In genomic region chr17:55347341-55347740, GRCh38 we compare ENCODE assay signal across 23 cellular contexts.
"Had no signal": no experiment of that assay in that cellular context is flagged by ENCODE, and none has a peak within 500 bp of the region (broad histone marks: within the 10 kb centered on the region; RNA-seq: fewer than 3 reads in every experiment).

No MANE protein-coding gene starts in this region.

- H3K27ac ChIP-seq: brain microvascular endothelial cell, heart left ventricle, right lobe of liver, skin epidermis, thyroid gland, upper lobe of left lung, vagina, VCaP had no signal

- ATAC-seq: heart left ventricle; naive thymus-derived CD4-positive, alpha-beta T cell; right lobe of liver; stimulated activated memory B cell treated with anti-CD40 and anti-IgM and Interleukin-4, amounts not matched to agents 10 μg/mL and 1 μg/mL and 100 μg/mL, for 72 hours; stimulated activated naive CD8-positive, alpha-beta T cell treated with anti-CD3 and anti-CD28 coated beads, Interleukin-15, amount 100 ng/mL, for 72 hours had no signal

- DNase-seq: activated CD4-positive, alpha-beta T cell treated with anti-CD3 and anti-CD28 coated beads for 4 hours; activated CD4-positive, alpha-beta T cell treated with anti-CD3 and anti-CD28 coated beads, Interleukin-2, amount 50 U/mL, for 4 hours; activated effector memory CD4-positive, alpha-beta T cell treated with anti-CD3 and anti-CD28 coated beads, Interleukin-2, amount 50 U/mL, for 16 hours; activated naive CD4-positive, alpha-beta T cell treated with anti-CD3 and anti-CD28 coated beads for 36 hours; amniotic stem cell; brain microvascular endothelial cell; effector CD8-positive, alpha-beta T cell; heart left ventricle; immature natural killer cell; naive thymus-derived CD4-positive, alpha-beta T cell; right lobe of liver; stimulated activated CD4-positive, alpha-beta T cell treated with anti-CD3 and anti-CD28 coated beads, Interleukin-12 subunit alpha, Interleukin-12 subunit beta, amount 100 ng/mL, for 4 hours; stimulated activated CD4-positive, alpha-beta T cell treated with anti-CD3 and anti-CD28 coated beads, Interleukin-4, amount 100 ng/mL, for 1 hour; stimulated activated naive CD8-positive, alpha-beta T cell treated with anti-CD3 and anti-CD28 coated beads, Interleukin-15, amount 100 ng/mL, for 72 hours; substantia nigra; thyroid gland; upper lobe of left lung had no signal

- H3K9me3 ChIP-seq: right lobe of liver, thyroid gland, upper lobe of left lung, vagina had no signal

- H3K36me3 Mint-ChIP-seq: immature natural killer cell; stimulated activated memory B cell treated with anti-CD40 and anti-IgM and Interleukin-4, amounts not matched to agents 10 μg/mL and 1 μg/mL and 100 μg/mL, for 72 hours had no signal

- H3K36me3 ChIP-seq: brain microvascular endothelial cell, heart left ventricle, right lobe of liver, thyroid gland, upper lobe of left lung, vagina had no signal

- H3K27ac Mint-ChIP-seq: activated naive CD4-positive, alpha-beta T cell treated with anti-CD3 and anti-CD28 coated beads for 36 hours; dendritic cell treated with granulocyte-macrophage colony-stimulating factor and Interleukin-4, amounts not matched to agents 40 ng/mL and 50 ng/mL, for 4 days; immature natural killer cell; mesothelial cell of epicardium; stimulated activated memory B cell treated with anti-CD40 and anti-IgM and Interleukin-4, amounts not matched to agents 10 μg/mL and 1 μg/mL and 100 μg/mL, for 72 hours had no signal

- H3K27me3 ChIP-seq: brain microvascular endothelial cell, heart left ventricle, right lobe of liver, thyroid gland, upper lobe of left lung, vagina had no signal

- H3K9me3 Mint-ChIP-seq: activated naive CD4-positive, alpha-beta T cell treated with anti-CD3 and anti-CD28 coated beads for 36 hours; dendritic cell treated with granulocyte-macrophage colony-stimulating factor and Interleukin-4, amounts not matched to agents 40 ng/mL and 50 ng/mL, for 4 days had no signal

- H3K4me3 Mint-ChIP-seq: activated naive CD4-positive, alpha-beta T cell treated with anti-CD3 and anti-CD28 coated beads for 36 hours; dendritic cell treated with granulocyte-macrophage colony-stimulating factor and Interleukin-4, amounts not matched to agents 40 ng/mL and 50 ng/mL, for 4 days; immature natural killer cell; mesothelial cell of epicardium; naive thymus-derived CD4-positive, alpha-beta T cell; stimulated activated memory B cell treated with anti-CD40 and anti-IgM and Interleukin-4, amounts not matched to agents 10 μg/mL and 1 μg/mL and 100 μg/mL, for 72 hours; stimulated activated naive CD8-positive, alpha-beta T cell treated with anti-CD3 and anti-CD28 coated beads, Interleukin-15, amount 100 ng/mL, for 72 hours had no signal

- H3K4me1 ChIP-seq: vagina had no signal

- H3K4me3 ChIP-seq: heart left ventricle, right lobe of liver, skin epidermis, thyroid gland, upper lobe of left lung, vagina had no signal

- H3K4me1 Mint-ChIP-seq: stimulated activated memory B cell treated with anti-CD40 and anti-IgM and Interleukin-4, amounts not matched to agents 10 μg/mL and 1 μg/mL and 100 μg/mL, for 72 hours had no signal
